2 cellular contexts compared by ENCODE assay signal in the genomic region with DNA sequence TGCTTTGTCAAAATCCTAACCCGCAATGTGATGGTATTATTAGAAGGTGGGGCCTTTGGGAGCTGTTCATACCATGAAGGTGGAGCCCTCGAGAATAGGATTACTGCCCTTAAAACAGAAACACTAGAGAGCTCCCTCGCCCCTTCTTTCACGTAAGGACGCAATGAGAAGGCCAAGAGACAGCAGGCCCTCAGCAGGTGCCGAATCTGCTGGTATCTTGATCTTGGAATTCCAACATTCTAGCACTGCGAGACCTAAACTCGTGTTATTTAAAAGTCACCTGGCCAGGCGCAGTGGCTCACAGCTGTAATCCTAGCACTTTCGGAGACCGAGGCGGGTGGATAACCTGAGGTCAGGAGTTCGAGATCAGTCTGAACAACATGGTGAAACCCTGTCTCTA.
TF ChIP-seq lines count a peak whose summit lies in the region.

No MANE protein-coding gene starts in this region.

TF ChIP-seq in GM23338, 12 proteins besides CTCF, POLR2A, EP300 and RAD21:
- TF ChIP-seq, protein P1, sequence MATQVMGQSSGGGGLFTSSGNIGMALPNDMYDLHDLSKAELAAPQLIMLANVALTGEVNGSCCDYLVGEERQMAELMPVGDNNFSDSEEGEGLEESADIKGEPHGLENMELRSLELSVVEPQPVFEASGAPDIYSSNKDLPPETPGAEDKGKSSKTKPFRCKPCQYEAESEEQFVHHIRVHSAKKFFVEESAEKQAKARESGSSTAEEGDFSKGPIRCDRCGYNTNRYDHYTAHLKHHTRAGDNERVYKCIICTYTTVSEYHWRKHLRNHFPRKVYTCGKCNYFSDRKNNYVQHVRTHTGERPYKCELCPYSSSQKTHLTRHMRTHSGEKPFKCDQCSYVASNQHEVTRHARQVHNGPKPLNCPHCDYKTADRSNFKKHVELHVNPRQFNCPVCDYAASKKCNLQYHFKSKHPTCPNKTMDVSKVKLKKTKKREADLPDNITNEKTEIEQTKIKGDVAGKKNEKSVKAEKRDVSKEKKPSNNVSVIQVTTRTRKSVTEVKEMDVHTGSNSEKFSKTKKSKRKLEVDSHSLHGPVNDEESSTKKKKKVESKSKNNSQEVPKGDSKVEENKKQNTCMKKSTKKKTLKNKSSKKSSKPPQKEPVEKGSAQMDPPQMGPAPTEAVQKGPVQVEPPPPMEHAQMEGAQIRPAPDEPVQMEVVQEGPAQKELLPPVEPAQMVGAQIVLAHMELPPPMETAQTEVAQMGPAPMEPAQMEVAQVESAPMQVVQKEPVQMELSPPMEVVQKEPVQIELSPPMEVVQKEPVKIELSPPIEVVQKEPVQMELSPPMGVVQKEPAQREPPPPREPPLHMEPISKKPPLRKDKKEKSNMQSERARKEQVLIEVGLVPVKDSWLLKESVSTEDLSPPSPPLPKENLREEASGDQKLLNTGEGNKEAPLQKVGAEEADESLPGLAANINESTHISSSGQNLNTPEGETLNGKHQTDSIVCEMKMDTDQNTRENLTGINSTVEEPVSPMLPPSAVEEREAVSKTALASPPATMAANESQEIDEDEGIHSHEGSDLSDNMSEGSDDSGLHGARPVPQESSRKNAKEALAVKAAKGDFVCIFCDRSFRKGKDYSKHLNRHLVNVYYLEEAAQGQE (IDR thresholded peaks at IDR 0.05; ENCODE audit: unreplicated experiment) = no peak
- TF ChIP-seq CREB1 (CRISPR knock-in tag; IDR thresholded peaks at IDR 0.05; ENCODE audit: low read depth) (no peak), EZH2phosphoT487 (IDR thresholded peaks at IDR 0.05; ENCODE audit: unreplicated experiment) (no peak), JUNB (IDR thresholded peaks at IDR 0.05; ENCODE audit: unreplicated experiment) (no peak), ZNF331 (CRISPR knock-in tag; IDR thresholded peaks at IDR 0.05; ENCODE audit: low read depth) (no peak), NANOG (IDR thresholded peaks at IDR 0.05; ENCODE audit: borderline replicate concordance) (no peak)
- TF ChIP-seq, protein P2, sequence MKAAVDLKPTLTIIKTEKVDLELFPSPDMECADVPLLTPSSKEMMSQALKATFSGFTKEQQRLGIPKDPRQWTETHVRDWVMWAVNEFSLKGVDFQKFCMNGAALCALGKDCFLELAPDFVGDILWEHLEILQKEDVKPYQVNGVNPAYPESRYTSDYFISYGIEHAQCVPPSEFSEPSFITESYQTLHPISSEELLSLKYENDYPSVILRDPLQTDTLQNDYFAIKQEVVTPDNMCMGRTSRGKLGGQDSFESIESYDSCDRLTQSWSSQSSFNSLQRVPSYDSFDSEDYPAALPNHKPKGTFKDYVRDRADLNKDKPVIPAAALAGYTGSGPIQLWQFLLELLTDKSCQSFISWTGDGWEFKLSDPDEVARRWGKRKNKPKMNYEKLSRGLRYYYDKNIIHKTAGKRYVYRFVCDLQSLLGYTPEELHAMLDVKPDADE (IDR thresholded peaks at IDR 0.05) = no peak

TF ChIP-seq in WTC11, 78 proteins besides CTCF, POLR2A, EP300 and RAD21 (continued from another document):
- TF ChIP-seq, protein P3, sequence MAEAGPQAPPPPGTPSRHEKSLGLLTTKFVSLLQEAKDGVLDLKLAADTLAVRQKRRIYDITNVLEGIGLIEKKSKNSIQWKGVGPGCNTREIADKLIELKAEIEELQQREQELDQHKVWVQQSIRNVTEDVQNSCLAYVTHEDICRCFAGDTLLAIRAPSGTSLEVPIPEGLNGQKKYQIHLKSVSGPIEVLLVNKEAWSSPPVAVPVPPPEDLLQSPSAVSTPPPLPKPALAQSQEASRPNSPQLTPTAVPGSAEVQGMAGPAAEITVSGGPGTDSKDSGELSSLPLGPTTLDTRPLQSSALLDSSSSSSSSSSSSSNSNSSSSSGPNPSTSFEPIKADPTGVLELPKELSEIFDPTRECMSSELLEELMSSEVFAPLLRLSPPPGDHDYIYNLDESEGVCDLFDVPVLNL (CRISPR knock-in tag; IDR thresholded peaks at IDR 0.05; ENCODE audit: borderline replicate concordance, low read depth) = no peak
- no peak for TF ChIP-seq GABPB1 (CRISPR knock-in tag; IDR thresholded peaks at IDR 0.05)
- TF ChIP-seq ZNF425 (CRISPR knock-in tag; conservative IDR thresholded peaks at IDR 0.05) = no peak
- TF ChIP-seq ZNF671 (CRISPR knock-in tag; IDR thresholded peaks at IDR 0.05) = no peak
- no peak for TF ChIP-seq ZNF232 (CRISPR knock-in tag; IDR thresholded peaks at IDR 0.05)
- TF ChIP-seq CREB1 (CRISPR knock-in tag; IDR thresholded peaks at IDR 0.05) = no peak
- TF ChIP-seq, protein P4, sequence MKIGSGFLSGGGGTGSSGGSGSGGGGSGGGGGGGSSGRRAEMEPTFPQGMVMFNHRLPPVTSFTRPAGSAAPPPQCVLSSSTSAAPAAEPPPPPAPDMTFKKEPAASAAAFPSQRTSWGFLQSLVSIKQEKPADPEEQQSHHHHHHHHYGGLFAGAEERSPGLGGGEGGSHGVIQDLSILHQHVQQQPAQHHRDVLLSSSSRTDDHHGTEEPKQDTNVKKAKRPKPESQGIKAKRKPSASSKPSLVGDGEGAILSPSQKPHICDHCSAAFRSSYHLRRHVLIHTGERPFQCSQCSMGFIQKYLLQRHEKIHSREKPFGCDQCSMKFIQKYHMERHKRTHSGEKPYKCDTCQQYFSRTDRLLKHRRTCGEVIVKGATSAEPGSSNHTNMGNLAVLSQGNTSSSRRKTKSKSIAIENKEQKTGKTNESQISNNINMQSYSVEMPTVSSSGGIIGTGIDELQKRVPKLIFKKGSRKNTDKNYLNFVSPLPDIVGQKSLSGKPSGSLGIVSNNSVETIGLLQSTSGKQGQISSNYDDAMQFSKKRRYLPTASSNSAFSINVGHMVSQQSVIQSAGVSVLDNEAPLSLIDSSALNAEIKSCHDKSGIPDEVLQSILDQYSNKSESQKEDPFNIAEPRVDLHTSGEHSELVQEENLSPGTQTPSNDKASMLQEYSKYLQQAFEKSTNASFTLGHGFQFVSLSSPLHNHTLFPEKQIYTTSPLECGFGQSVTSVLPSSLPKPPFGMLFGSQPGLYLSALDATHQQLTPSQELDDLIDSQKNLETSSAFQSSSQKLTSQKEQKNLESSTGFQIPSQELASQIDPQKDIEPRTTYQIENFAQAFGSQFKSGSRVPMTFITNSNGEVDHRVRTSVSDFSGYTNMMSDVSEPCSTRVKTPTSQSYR (CRISPR knock-in tag; IDR thresholded peaks at IDR 0.05) = no peak
- no peak for TF ChIP-seq AFF4 (CRISPR knock-in tag; IDR thresholded peaks at IDR 0.05; ENCODE audit: borderline replicate concordance)
- TF ChIP-seq USF2 (CRISPR knock-in tag; IDR thresholded peaks at IDR 0.05) = no peak
- no peak for TF ChIP-seq RORB (CRISPR knock-in tag; IDR thresholded peaks at IDR 0.05)
- TF ChIP-seq GRHL2 (CRISPR knock-in tag; IDR thresholded peaks at IDR 0.05; ENCODE audit: insufficient replicate concordance, severe bottlenecking) = no peak
- TF ChIP-seq SOX15 (CRISPR knock-in tag; IDR thresholded peaks at IDR 0.05) = no peak
- TF ChIP-seq MYBL2 (CRISPR knock-in tag; IDR thresholded peaks at IDR 0.05) = no peak
